ENCODE assay signal across 8 cellular contexts in genomic region chr3:132416807-132417694, GRCh38. TPM values are rescaled to one million over a fixed set of nuclear protein-coding genes. Genes with fewer than 3 reads are reported as not detected.
A peak's percentile ranks its signal among the peaks of the same experiment; 100 is the strongest.
DNase-seq lines count a peak whose midpoint lies in the region; ATAC-seq and TF ChIP-seq lines count a peak whose summit lies in the region.

DNAJC13 (plus strand) TSS chr3:132417502; CDS start chr3:132434551, 17,049 bp downstream.

- TF ChIP-seq CTCF in Loucy (conservative IDR thresholded peaks at IDR 0.05; ENCODE audit: low read length) (no peak), fibroblast of the aortic adventitia (IDR thresholded peaks at IDR 0.05; ENCODE audit: insufficient read depth, low read length) (no peak)

- H3K79me2 ChIP-seq in Loucy (ENCODE audit: insufficient read depth, low read length): peaks cover 39% of the 10 kb centered on the region

- H4K20me1 ChIP-seq in Loucy (ENCODE audit: insufficient read depth, low read length, poor library complexity, severe bottlenecking): peaks cover 19% of the 10 kb centered on the region

- H3K4me3 ChIP-seq in H7 (ENCODE audit: insufficient read depth, low read depth, low read length) (peak within 1 kb of the TSS; percentile 96), Loucy (ENCODE audit: low read length, poor library complexity, severe bottlenecking) (peak within 1 kb of the TSS; percentile 99), fibroblast of the aortic adventitia (ENCODE audit: low read depth, low read length) (peak within 1 kb of the TSS; percentile 98)

- peaks cover 18 to 33% of the 10 kb centered on the region in 2 donors for H3K4me1 Mint-ChIP-seq in natural killer cell treated with Interleukin-12 subunit alpha and Interleukin-12 subunit beta and Interleukin-15 and Interleukin-18, amount 100 ng/mL, for 72 hours (ENCODE audit: low read depth in 2 of 2)

- H3K9me3 Mint-ChIP-seq in natural killer cell treated with Interleukin-12 subunit alpha and Interleukin-12 subunit beta and Interleukin-15 and Interleukin-18, amount 100 ng/mL, for 72 hours: no peaks in the 10 kb centered on the region

- H3K27me3 Mint-ChIP-seq in natural killer cell treated with Interleukin-12 subunit alpha and Interleukin-12 subunit beta and Interleukin-15 and Interleukin-18, amount 100 ng/mL, for 72 hours: peaks cover 0 to 3% of the 10 kb centered on the region in 2 donors

- no peaks in the 10 kb centered on the region for H3K36me3 ChIP-seq in H7 (replicated peaks; ENCODE audit: control insufficient read depth, insufficient read depth, low read length)
- H3K36me3 ChIP-seq in Loucy (ENCODE audit: insufficient read depth, low read length): no peaks in the 10 kb centered on the region

- peak within 1 kb of the TSS; percentile 98 for H3K4me2 ChIP-seq in Loucy (ENCODE audit: low read depth, low read length, poor library complexity, severe bottlenecking)

- H2AFZ ChIP-seq in Loucy (ENCODE audit: low read length): peak within 1 kb of the TSS; percentile 95

- peak within 1 kb of the TSS; percentile 86 for H3K9ac ChIP-seq in Loucy (ENCODE audit: low read depth, low read length, poor library complexity, severe bottlenecking)

- peak within 1 kb of the TSS; percentile 92 to 94 for H3K27ac Mint-ChIP-seq in natural killer cell treated with Interleukin-12 subunit alpha and Interleukin-12 subunit beta and Interleukin-15 and Interleukin-18, amount 100 ng/mL, for 72 hours

- no peaks in the 10 kb centered on the region for H3F3A ChIP-seq in Loucy (ENCODE audit: low read depth)

- peak within 1 kb of the TSS; percentile 100 for H3K4me3 Mint-ChIP-seq in natural killer cell treated with Interleukin-12 subunit alpha and Interleukin-12 subunit beta and Interleukin-15 and Interleukin-18, amount 100 ng/mL, for 72 hours

- H3K36me3 Mint-ChIP-seq in natural killer cell treated with Interleukin-12 subunit alpha and Interleukin-12 subunit beta and Interleukin-15 and Interleukin-18, amount 100 ng/mL, for 72 hours: peaks cover 8% of the 10 kb centered on the region

- no peaks in the 10 kb centered on the region for H3K27me3 ChIP-seq in H7 (ENCODE audit: control insufficient read depth, insufficient read depth, low read length)
- no peaks in the 10 kb centered on the region for H3K27me3 ChIP-seq in Loucy (ENCODE audit: insufficient read depth, low read length, poor library complexity, severe bottlenecking)

- peaks cover 33% of the 10 kb centered on the region for H3K4me1 ChIP-seq in Loucy (ENCODE audit: insufficient read depth, low read length, poor library complexity, severe bottlenecking)

- H3K9me2 ChIP-seq in Loucy (replicated peaks; ENCODE audit: low read depth, low read length): no peaks in the 10 kb centered on the region

- peak; percentile 52; the same call in 1 of the 2 replicates for TF ChIP-seq POLR2A in Raji (IDR thresholded peaks at IDR 0.05; ENCODE audit: insufficient read depth, low read depth, low read length)

- DNase-seq in ELR (ENCODE audit: low read depth) (peak; percentile 95), H7 (peak; percentile 89), fibroblast of the aortic adventitia (ENCODE audit: low read depth) (peak; percentile 95)
- DNase-seq in activated T-helper 9 cell treated with anti-CD3 and anti-CD28 coated beads, Interleukin-2, amount 50 U/mL, for 16 hours (ENCODE audit: low read depth): peak; percentile 86
- peak; percentile 94 for DNase-seq in natural killer cell treated with Interleukin-12 subunit alpha and Interleukin-12 subunit beta and Interleukin-15 and Interleukin-18, amount 100 ng/mL, for 72 hours (ENCODE audit: low spot score)
- peak; percentile 94 for DNase-seq in stimulated activated naive CD4-positive, alpha-beta T cell treated with Interleukin-2 at 50 U/mL for 16 hours (lab: John Stamatoyannopoulos, UW)

- no peaks in the 10 kb centered on the region for H3K9me3 ChIP-seq in Loucy (ENCODE audit: insufficient read depth, low read depth, low read length)

- ATAC-seq in natural killer cell treated with Interleukin-12 subunit alpha and Interleukin-12 subunit beta and Interleukin-15 and Interleukin-18, amount 100 ng/mL, for 72 hours: peak; percentile 97

RNA-seq across cellular contexts. Expression of gene DNAJC13, which starts in this region (rescaled TPM):
- 17.1 and 22.7 TPM in 2 replicates for total RNA-seq in H7 (2014; rRNA removed; shearing (Covaris generic))
- 125 and 157 TPM in 2 replicates for total RNA-seq in fibroblast of the aortic adventitia (ENCODE audit: low replicate concordance)
- 10 to 100 TPM; 36.0 to 44.1 TPM for total RNA-seq in natural killer cell treated with Interleukin-12 subunit alpha and Interleukin-12 subunit beta and Interleukin-15 and Interleukin-18, amount 100 ng/mL, for 72 hours

Comparison
In these comparisons a context has a peak if more than half of its experiments do, and no peak if none do; other contexts are left out.
1. Peak in every context shown above with its lines: DNase-seq, ATAC-seq and H3K4me3 ChIP-seq.